ENCODE assay signal across 8 cellular contexts in genomic region chr10:80596391-80597257, GRCh38. TPM values are rescaled to one million over a fixed set of nuclear protein-coding genes. Genes with fewer than 3 reads are reported as not detected.
DNase-seq lines count a peak whose midpoint lies in the region; ATAC-seq, FAIRE-seq and TF ChIP-seq lines count a peak whose summit lies in the region.

No MANE protein-coding gene starts in this region.

- intact Hi-C loops in kidney (cut with DNase I), result no loop called here
- intact Hi-C loops in stomach (cut with DNase I; ENCODE audit: low total_unique reads), result no loop called here

- H3K4me1 ChIP-seq in kidney (ENCODE audit: control insufficient read depth in 1 of 2, insufficient read depth in 1 of 2, low read depth in 1 of 2, low read length in 2 of 2) (no peaks in the 10 kb centered on the region), stomach (peaks cover 0 to 4% (median 0%) of the 10 kb centered on the region in 4 donors)

- no peak overlapping the region for H3K9ac ChIP-seq in kidney (ENCODE audit: low read length in 2 of 2)

- peak; percentile 35 for ATAC-seq in HG02884 (IDR thresholded peaks at IDR 0.05; ENCODE audit: unreplicated experiment)
- peak; percentile 68 for ATAC-seq in activated naive CD8-positive, alpha-beta T cell treated with anti-CD3 and anti-CD28 coated beads, Interleukin-2, amount 10 ng/mL, durations not matched to agents 7 days and 5 days (ENCODE audit: low read depth)

- TF ChIP-seq CTCF in kidney (IDR thresholded peaks at IDR 0.05; ENCODE audit: borderline replicate concordance, extremely low read depth, insufficient read depth) (peak; percentile 58), stomach (IDR thresholded peaks at IDR 0.05) (peak in 3 of 7 experiments; percentile 30 to 53 (median 53))

- H3K4me1 Mint-ChIP-seq in activated naive CD8-positive, alpha-beta T cell treated with anti-CD3 and anti-CD28 coated beads, Interleukin-2, amount 10 ng/mL, durations not matched to agents 7 days and 5 days, result peaks cover 1% of the 10 kb centered on the region

- no peak overlapping the region for H3K27ac Mint-ChIP-seq in activated naive CD8-positive, alpha-beta T cell treated with anti-CD3 and anti-CD28 coated beads, Interleukin-2, amount 10 ng/mL, durations not matched to agents 7 days and 5 days

- TF ChIP-seq POLR2A in stomach (IDR thresholded peaks at IDR 0.05), result no peak

- H3K36me3 Mint-ChIP-seq in activated naive CD8-positive, alpha-beta T cell treated with anti-CD3 and anti-CD28 coated beads, Interleukin-2, amount 10 ng/mL, durations not matched to agents 7 days and 5 days, result no peaks in the 10 kb centered on the region

- H3K9me3 Mint-ChIP-seq in activated naive CD8-positive, alpha-beta T cell treated with anti-CD3 and anti-CD28 coated beads, Interleukin-2, amount 10 ng/mL, durations not matched to agents 7 days and 5 days, result no peaks in the 10 kb centered on the region

- FAIRE-seq in kidney (lab: Jason Lieb, UNC), result no peak

- WGBS in stomach, 5 donors, result 62 to 71% (median 69%) methylated on average over 15 of the region's 15 CpGs

- no peak overlapping the region for H3K4me3 ChIP-seq in kidney (ENCODE audit: low read length in 2 of 2)
- H3K4me3 ChIP-seq in stomach, result no peak overlapping the region

- DNase-seq in NCI-H1417 (lab: John Stamatoyannopoulos, UW) (peak in 2 of 3 experiments; percentile 0 to 15), NCI-H1417 treated with DMSO at 0.1 percent for 48 hours (lab: John Stamatoyannopoulos, UW) (no peak), OCI-M1 (lab: John Stamatoyannopoulos, UW) (peak; percentile 87), kidney (no peak), stomach (peak; percentile 29), T-helper 9 cell (no peak)
- DNase-seq in activated naive CD8-positive, alpha-beta T cell treated with anti-CD3 and anti-CD28 coated beads, Interleukin-2, amount 10 ng/mL, durations not matched to agents 7 days and 5 days, result no peak

- no peak overlapping the region for H3K4me3 Mint-ChIP-seq in activated naive CD8-positive, alpha-beta T cell treated with anti-CD3 and anti-CD28 coated beads, Interleukin-2, amount 10 ng/mL, durations not matched to agents 7 days and 5 days

- H3K27me3 ChIP-seq in stomach, result no peaks in the 10 kb centered on the region

- POLR2A ChIA-PET in activated naive CD8-positive, alpha-beta T cell treated with anti-CD3 and anti-CD28 coated beads, Interleukin-2, amount 10 ng/mL, durations not matched to agents 7 days and 5 days (lab: Charles Lee), result no interaction called here

- H3K9me3 ChIP-seq in kidney (ENCODE audit: control insufficient read depth in 1 of 2, low read length in 2 of 2) (no peaks in the 10 kb centered on the region), stomach (no peaks in the 10 kb centered on the region)

- peaks cover 3% of the 10 kb centered on the region for H3K27me3 Mint-ChIP-seq in activated naive CD8-positive, alpha-beta T cell treated with anti-CD3 and anti-CD28 coated beads, Interleukin-2, amount 10 ng/mL, durations not matched to agents 7 days and 5 days

- no peaks in the 10 kb centered on the region for H3K36me3 ChIP-seq in kidney (ENCODE audit: control insufficient read depth in 1 of 2, insufficient read depth in 2 of 2, low read length in 2 of 2)
- no peaks in the 10 kb centered on the region for H3K36me3 ChIP-seq in stomach

- TF ChIP-seq EP300 in stomach (IDR thresholded peaks at IDR 0.05), result no peak

- no peak overlapping the region for H3K27ac ChIP-seq in kidney (ENCODE audit: low read depth in 2 of 2, low read length in 2 of 2)
- H3K27ac ChIP-seq in stomach, result no peak overlapping the region

RNA-seq across cellular contexts. Expression of gene SH2D4B, which starts 58.9 kb away (rescaled TPM):
- total RNA-seq in activated naive CD8-positive, alpha-beta T cell treated with anti-CD3 and anti-CD28 coated beads, Interleukin-2, amount 10 ng/mL, durations not matched to agents 7 days and 5 days, result under 1 TPM; 0.14 to 0.22 TPM
- total RNA-seq in kidney (0.09 TPM), stomach (under 1 TPM in 1 of 5 donors, not detected in 4; 0.18 TPM)
- polyA plus RNA-seq in kidney (ENCODE audit: insufficient read depth, low read depth, low replicate concordance) (not detected), stomach (under 1 TPM in 1 of 3 donors, not detected in 2; 0.03 TPM)

Comparison
In these comparisons a context has a peak if more than half of its experiments do, and no peak if none do; other contexts are left out.
1. DNase-seq: peak in NCI-H1417 (2 of 3), OCI-M1 (single experiment) and stomach (single experiment); none in NCI-H1417 treated with DMSO at 0.1 percent for 48 hours (single experiment), activated naive CD8-positive, alpha-beta T cell treated with anti-CD3 and anti-CD28 coated beads, Interleukin-2, amount 10 ng/mL, durations not matched to agents 7 days and 5 days (single experiment), kidney (single experiment) and T-helper 9 cell (single experiment).